1 cellular context compared by ENCODE assay signal in the genomic region with DNA sequence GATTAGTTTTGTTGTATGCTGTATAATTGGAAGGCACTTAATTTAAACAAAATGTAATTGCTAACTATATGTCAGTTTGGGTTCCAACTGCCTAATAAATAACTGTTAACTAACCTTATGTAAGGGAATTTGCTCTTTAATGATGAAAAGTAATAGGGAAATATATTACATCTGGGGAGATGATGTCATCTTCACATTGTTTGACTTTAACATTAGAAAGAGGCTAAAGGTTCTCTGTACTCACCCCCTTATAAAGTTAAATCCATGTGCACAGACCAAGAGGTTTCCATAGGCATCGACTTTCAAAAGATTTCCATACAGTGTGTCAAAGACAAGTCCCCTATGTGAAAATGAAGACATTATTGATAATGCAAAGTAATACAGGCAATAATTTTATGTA.
TF ChIP-seq lines count a peak whose summit lies in the region.

No MANE protein-coding gene starts in this region.

TF ChIP-seq in HepG2, 621 proteins besides CTCF, POLR2A, EP300 and RAD21 (continued from another document):
- TF ChIP-seq NBN (conservative IDR thresholded peaks at IDR 0.05) (no peak), ZNF24 (IDR thresholded peaks at IDR 0.05) (no peak), POLR2AphosphoS5 (IDR thresholded peaks at IDR 0.05; ENCODE audit: low read depth, low read length) (no peak)
